Comparison of ENCODE assay signal across 9 cellular contexts in the genomic region with DNA sequence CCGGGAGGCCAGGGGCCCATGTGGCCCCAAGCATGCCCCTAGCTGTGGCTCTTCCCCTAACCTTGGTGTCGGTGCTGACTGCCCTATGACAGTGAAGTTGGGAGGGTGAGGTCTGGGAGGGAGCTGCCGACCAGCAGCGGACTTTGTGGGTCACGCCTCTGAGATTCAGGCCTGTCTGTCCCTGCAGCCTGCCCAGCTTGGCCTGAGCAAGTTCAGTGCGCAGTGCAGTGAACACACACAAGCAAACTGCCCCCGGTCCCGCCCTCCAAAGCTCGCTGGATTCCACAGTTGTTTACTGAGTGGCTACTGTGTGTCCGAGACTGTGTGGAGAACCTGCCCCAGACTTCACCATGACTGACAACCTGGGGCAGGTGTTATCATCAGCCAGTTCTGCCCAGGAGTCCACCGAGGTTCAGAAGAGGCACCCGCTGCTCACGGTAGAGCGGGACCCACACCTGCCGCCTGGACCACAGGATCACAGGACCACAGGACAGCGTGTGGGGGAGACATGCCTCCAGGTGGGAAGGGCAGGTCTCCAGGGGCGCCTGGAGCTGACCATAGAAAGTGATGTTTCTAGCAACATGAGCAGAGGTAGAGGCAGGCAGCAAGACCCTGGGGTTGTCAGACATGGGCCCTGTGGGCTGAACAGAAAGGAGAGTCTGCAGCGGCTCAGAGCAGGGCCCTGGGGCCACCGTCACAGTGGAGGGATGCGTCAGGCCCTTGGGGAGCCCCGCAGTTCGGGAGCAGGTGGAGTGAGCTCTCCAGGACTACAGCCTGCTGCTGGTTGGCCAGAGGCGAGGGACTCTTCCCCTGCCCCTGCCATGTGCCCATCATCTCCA.
A peak's percentile ranks its signal among the peaks of the same experiment; 100 is the strongest.
DNase-seq lines count a peak whose midpoint lies in the region; ATAC-seq and TF ChIP-seq lines count a peak whose summit lies in the region.
"Had no signal": no experiment of that assay in that cellular context is flagged by ENCODE, and none has a peak within 500 bp of the region (broad histone marks: within the 10 kb centered on the region; RNA-seq: fewer than 3 reads in every experiment).

No MANE protein-coding gene starts in this region.

- H3K9me3 ChIP-seq in SK-N-SH: no peaks in the 10 kb centered on the region
- no peaks in the 10 kb centered on the region for H3K9me3 ChIP-seq in heart right ventricle
- H3K9me3 ChIP-seq in spleen: no peaks in the 10 kb centered on the region

- H3K79me2 ChIP-seq in SK-N-SH (ENCODE audit: insufficient read depth): no peaks in the 10 kb centered on the region

- TF ChIP-seq CTCF in SK-N-SH (IDR thresholded peaks at IDR 0.05) (no peak), heart right ventricle (IDR thresholded peaks at IDR 0.05) (no peak), spleen (IDR thresholded peaks at IDR 0.05 in 8 of 11, conservative IDR thresholded peaks at IDR 0.05 in 3 of 11) (no peak)

- H3K4me1 ChIP-seq in SK-N-SH (ENCODE audit: control insufficient read depth in 1 of 2, insufficient read depth in 2 of 2, low read depth in 1 of 2, low read length in 1 of 2) (peaks cover 0 to 4% of the 10 kb centered on the region in 2 experiments; a peak in 1 of 4 replicates), heart right ventricle (no peaks in the 10 kb centered on the region), spleen (peaks cover 0 to 20% (median 2%) of the 10 kb centered on the region in 6 donors)

- ATAC-seq in heart right ventricle: peak in 5 of 8 donors; percentile 12 to 29 (median 17)

- POLR2A ChIA-PET in SK-N-SH (lab: Yijun Ruan, JAX): no interaction called here

- WGBS in SK-N-SH (ENCODE audit: low lambda C conversion rate): 24% methylated on average over 6 of the region's 23 CpGs
- 68 to 74% methylated on average over 22 to 23 of the region's 23 CpGs for WGBS in heart right ventricle, 2 donors
- WGBS in spleen, 5 donors: 73 to 81% (median 76%) methylated on average over 12 to 23 of the region's 23 CpGs

- H3K9ac ChIP-seq in SK-N-SH: no peak overlapping the region

- H3K27ac ChIP-seq in SK-N-SH (ENCODE audit: low read depth in 2 of 2, low read length in 1 of 2) (no peak overlapping the region), heart right ventricle (no peak overlapping the region), spleen (no peak overlapping the region)
- H3K27ac ChIP-seq: 22Rv1 had no signal

- no peak overlapping the region for H2AFZ ChIP-seq in SK-N-SH (ENCODE audit: low read depth)

- H3K4me2 ChIP-seq in SK-N-SH: no peak overlapping the region

- TF ChIP-seq POLR2A in spleen (IDR thresholded peaks at IDR 0.05): no peak

- H3K27me3 ChIP-seq in SK-N-SH (ENCODE audit: insufficient read depth): no peaks in the 10 kb centered on the region
- H3K27me3 ChIP-seq in heart right ventricle: no peaks in the 10 kb centered on the region
- H3K27me3 ChIP-seq in spleen (replicated peaks in 1 of 7): peaks cover 0 to 5% (median 0%) of the 10 kb centered on the region in 7 donors

- TF ChIP-seq RAD21 in SK-N-SH (IDR thresholded peaks at IDR 0.05; ENCODE audit: low read length): no peak

- CTCF ChIA-PET in SK-N-SH (lab: Yijun Ruan, JAX): interaction anchor here (0.7 to 6.3 kb wide), 32 partner anchors 8 to 548 kb away, joined by 3 to 126 read pairs (median 4); no protein-coding TSS in a partner anchor

- intact Hi-C loops in heart right ventricle (cut with DNase I) (loop anchor here (1.0 to 10.0 kb wide), 11 partner anchors 79 to 536 kb away; no protein-coding TSS in a partner anchor), spleen (cut with DNase I; ENCODE audit: low total_unique reads) (loop anchor here (5.0 kb wide), 1 partner anchor 281 kb away; no protein-coding TSS in a partner anchor)

- no peak overlapping the region for H3K4me3 ChIP-seq in SK-N-SH (ENCODE audit: low read depth in 2 of 2, low read length in 1 of 2)
- no peak overlapping the region for H3K4me3 ChIP-seq in heart right ventricle
- no peak overlapping the region for H3K4me3 ChIP-seq in spleen

- no peaks in the 10 kb centered on the region for H4K20me1 ChIP-seq in SK-N-SH (ENCODE audit: insufficient read depth)

- TF ChIP-seq EP300 in SK-N-SH (IDR thresholded peaks at IDR 0.05; ENCODE audit: borderline replicate concordance in 1 of 2, low read depth in 1 of 2, low read length in 1 of 2): no peak

- peak; percentile 70 for DNase-seq in DMS53 (lab: John Stamatoyannopoulos, UW)
- DNase-seq in DMS53 treated with DMSO at 0.1 percent for 48 hours (lab: John Stamatoyannopoulos, UW; ENCODE audit: unreplicated experiment): no peak
- DNase-seq in SK-N-SH: peak; percentile 16
- DNase-seq in heart right ventricle: peak in 1 of 2 donors; percentile 4
- DNase-seq in spleen: peak; percentile 72
- DNase-seq in KG1 (lab: John Stamatoyannopoulos, UW): no peak
- DNase-seq in DMS 273 treated with DMSO at 0.1 percent for 48 hours (lab: John Stamatoyannopoulos, UW): no peak
- DNase-seq in effector CD4-positive, alpha-beta T cell: no peak

- no peaks in the 10 kb centered on the region for H3K9me2 ChIP-seq in SK-N-SH

- H3F3A ChIP-seq in SK-N-SH (replicated peaks; ENCODE audit: insufficient read depth): peaks cover 3% of the 10 kb centered on the region

- H3K36me3 ChIP-seq in SK-N-SH (replicated peaks in 1 of 2; ENCODE audit: control insufficient read depth in 1 of 2, insufficient read depth in 2 of 2, low read length in 1 of 2) (peaks cover 0 to 12% of the 10 kb centered on the region in 2 experiments), heart right ventricle (peaks cover 0 to 30% (median 15%) of the 10 kb centered on the region in 9 donors), spleen (peaks cover 0 to 31% (median 19%) of the 10 kb centered on the region in 6 donors)

TF ChIP-seq in SK-N-SH, 30 proteins besides CTCF, POLR2A, EP300 and RAD21:
- TF ChIP-seq NRF1 (IDR thresholded peaks at IDR 0.05; ENCODE audit: low read depth, low read length): no peak
- no peak for TF ChIP-seq ELF1 (IDR thresholded peaks at IDR 0.05)
- TF ChIP-seq, protein P1, sequence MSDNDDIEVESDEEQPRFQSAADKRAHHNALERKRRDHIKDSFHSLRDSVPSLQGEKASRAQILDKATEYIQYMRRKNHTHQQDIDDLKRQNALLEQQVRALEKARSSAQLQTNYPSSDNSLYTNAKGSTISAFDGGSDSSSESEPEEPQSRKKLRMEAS (IDR thresholded peaks at IDR 0.05; ENCODE audit: low read depth): no peak
- TF ChIP-seq, protein P2, sequence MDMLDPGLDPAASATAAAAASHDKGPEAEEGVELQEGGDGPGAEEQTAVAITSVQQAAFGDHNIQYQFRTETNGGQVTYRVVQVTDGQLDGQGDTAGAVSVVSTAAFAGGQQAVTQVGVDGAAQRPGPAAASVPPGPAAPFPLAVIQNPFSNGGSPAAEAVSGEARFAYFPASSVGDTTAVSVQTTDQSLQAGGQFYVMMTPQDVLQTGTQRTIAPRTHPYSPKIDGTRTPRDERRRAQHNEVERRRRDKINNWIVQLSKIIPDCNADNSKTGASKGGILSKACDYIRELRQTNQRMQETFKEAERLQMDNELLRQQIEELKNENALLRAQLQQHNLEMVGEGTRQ (IDR thresholded peaks at IDR 0.05; ENCODE audit: borderline replicate concordance, low read depth, low read length): no peak

Comparison
In these comparisons a context has a peak if more than half of its experiments do, and no peak if none do; other contexts are left out.
1. DNase-seq: peak in DMS53 (single experiment), SK-N-SH (single experiment) and spleen (single experiment); none in DMS53 treated with DMSO at 0.1 percent for 48 hours (single experiment), KG1 (single experiment), DMS 273 treated with DMSO at 0.1 percent for 48 hours (single experiment) and effector CD4-positive, alpha-beta T cell (single experiment).